Comparison of ENCODE assay signal across 27 cellular contexts in genomic region chr4:165524532-165525190, GRCh38.
"Had no signal": no experiment of that assay in that cellular context is flagged by ENCODE, and none has a peak within 500 bp of the region (broad histone marks: within the 10 kb centered on the region; RNA-seq: fewer than 3 reads in every experiment).

No MANE protein-coding gene starts in this region.

- H3K4me3 Mint-ChIP-seq: memory B cell; neural crest cell; stimulated activated naive CD8-positive, alpha-beta T cell treated with anti-CD3 and anti-CD28 coated beads, Interleukin-15, Interleukin-2, amounts not matched to agents 100 ng/mL and 50 ng/mL, for 24 hours had no signal

- H3K9me3 Mint-ChIP-seq: neural crest cell; stimulated activated naive CD8-positive, alpha-beta T cell treated with anti-CD3 and anti-CD28 coated beads, Interleukin-15, Interleukin-2, amounts not matched to agents 100 ng/mL and 50 ng/mL, for 24 hours had no signal

- H3K27me3 ChIP-seq: esophagus squamous epithelium, left lung, right lobe of liver, tibial nerve, uterus had no signal

- H3K36me3 Mint-ChIP-seq: memory B cell, naive B cell had no signal

- H3K4me1 ChIP-seq: left lung, prostate gland, right lobe of liver, tibial nerve, uterus had no signal

- ATAC-seq: left lung, mucosa of descending colon had no signal

- H3K27me3 Mint-ChIP-seq: naive B cell; stimulated activated naive CD8-positive, alpha-beta T cell treated with anti-CD3 and anti-CD28 coated beads, Interleukin-15, Interleukin-2, amounts not matched to agents 100 ng/mL and 50 ng/mL, for 24 hours had no signal

- H3K4me3 ChIP-seq: esophagus squamous epithelium, left lung, mucosa of descending colon, prostate gland, right lobe of liver, tibial nerve, uterus had no signal

- H3K9me3 ChIP-seq: esophagus squamous epithelium, mucosa of descending colon, prostate gland, right lobe of liver, tibial nerve, uterus had no signal

- H3K4me1 Mint-ChIP-seq: memory B cell, naive B cell, neural crest cell had no signal

- H3K27ac Mint-ChIP-seq: memory B cell; naive B cell; stimulated activated naive CD8-positive, alpha-beta T cell treated with anti-CD3 and anti-CD28 coated beads, Interleukin-15, Interleukin-2, amounts not matched to agents 100 ng/mL and 50 ng/mL, for 24 hours had no signal

- H3K27ac ChIP-seq: esophagus squamous epithelium, left lung, prostate gland, right lobe of liver, tibial nerve, uterus, VCaP had no signal

- DNase-seq: activated CD4-positive, alpha-beta T cell treated with anti-CD3 and anti-CD28 coated beads for 1 hour; activated CD8-positive, alpha-beta memory T cell treated with anti-CD3 and anti-CD28 coated beads for 24 hours; activated CD8-positive, alpha-beta memory T cell treated with anti-CD3 and anti-CD28 coated beads, Interleukin-2, amount 50 U/mL, for 48 hours; activated effector memory CD4-positive, alpha-beta T cell treated with Interleukin-2 at 50 U/mL for 16 hours; activated naive CD4-positive, alpha-beta T cell treated with anti-CD3 and anti-CD28 coated beads, Interleukin-2, amount 50 U/mL, for 16 hours; activated T-cell treated with anti-CD3 and anti-CD28 coated beads, Interleukin-2, amount 50 U/mL, for 48 hours; dermis blood vessel endothelial cell; effector memory CD4-positive, alpha-beta T cell; esophagus squamous epithelium; foreskin melanocyte; glutamatergic neuron; hypothalamus; left lung; mucosa of descending colon; naive B cell; right lobe of liver; small intestine; stimulated activated CD4-positive, alpha-beta T cell treated with anti-CD3 and anti-CD28 coated beads, Interleukin-15, amount 100 ng/mL, for 24 hours; stimulated activated CD4-positive, alpha-beta T cell treated with anti-CD3 and anti-CD28 coated beads, Interleukin-2, amount 100 ng/mL, for 48 hours; T-helper 2 cell; uterus had no signal

- H3K36me3 ChIP-seq: esophagus squamous epithelium, left lung, prostate gland, right lobe of liver, tibial nerve, uterus had no signal
